In the genomic region with DNA sequence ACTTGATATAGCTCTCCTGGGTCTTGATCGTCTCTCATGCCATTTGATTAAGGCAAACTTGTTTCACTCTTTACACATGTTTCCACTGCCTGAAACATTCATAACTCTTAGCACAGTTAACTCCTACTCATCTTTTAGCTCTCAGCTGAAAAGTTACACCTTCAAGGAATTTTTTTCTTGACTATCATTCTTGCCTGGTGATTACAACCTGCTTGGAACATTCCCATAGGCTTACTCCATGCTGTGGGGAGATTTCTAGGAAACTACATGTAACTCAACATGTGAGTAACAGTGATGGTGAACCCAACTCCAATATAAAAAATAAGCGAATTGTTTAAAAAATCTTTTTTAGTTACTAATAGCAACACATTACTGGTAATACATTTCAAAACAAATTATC, we compare ENCODE assay signal across 27 cellular contexts.
"Had no signal": no experiment of that assay in that cellular context is flagged by ENCODE, and none has a peak within 500 bp of the region (broad histone marks: within the 10 kb centered on the region; RNA-seq: fewer than 3 reads in every experiment).

No MANE protein-coding gene starts in this region.

- H3K9me3 ChIP-seq: neutrophil, ovary, psoas muscle, right lobe of liver, sigmoid colon, stomach, thoracic aorta, thyroid gland, tibial nerve, upper lobe of left lung, vagina had no signal

- H3K4me1 ChIP-seq: parathyroid adenoma, psoas muscle, right lobe of liver, sigmoid colon, thyroid gland, tibial nerve, upper lobe of left lung, vagina had no signal

- FAIRE-seq: small intestine, urothelium cell line had no signal

- H3K27me3 ChIP-seq: neutrophil, ovary, right lobe of liver, sigmoid colon, stomach, thyroid gland, tibial nerve, upper lobe of left lung, vagina had no signal

- DNase-seq: nephron progenitor cell; nucleus accumbens; ovary; posterior cingulate gyrus; psoas muscle; right cardiac atrium; right lobe of liver; sigmoid colon; small intestine; stimulated activated CD4-positive, alpha-beta T cell treated with anti-CD3 and anti-CD28 coated beads, Interleukin-15, amount 100 ng/mL, for 24 hours; stimulated activated CD4-positive, alpha-beta T cell treated with anti-CD3 and anti-CD28 coated beads, Interleukin-2, amount 100 ng/mL, for 24 hours; stimulated activated CD4-positive, alpha-beta T cell treated with anti-CD3 and anti-CD28 coated beads, Interleukin-2, amount 100 ng/mL, for 48 hours; stimulated activated CD4-positive, alpha-beta T cell treated with anti-CD3 and anti-CD28 coated beads, Interleukin-4, amount 100 ng/mL, for 24 hours; stimulated activated naive B cell treated with anti-CD40 and anti-IgM and Interleukin-4, amounts not matched to agents 10 μg/mL and 1 μg/mL and 100 μg/mL, for 72 hours; stimulated activated naive CD4-positive, alpha-beta T cell treated with Interleukin-2 at 50 U/mL for 16 hours; stomach; thyroid gland; trophoblast cell; upper lobe of left lung had no signal

- ATAC-seq: natural killer cell treated with Interleukin-12 subunit alpha and Interleukin-12 subunit beta and Interleukin-15 and Interleukin-18, amount 100 ng/mL, for 72 hours; psoas muscle; right cardiac atrium; right lobe of liver; stimulated activated effector memory CD8-positive, alpha-beta T cell treated with anti-CD3 and anti-CD28 coated beads, Interleukin-12 subunit alpha, Interleukin-12 subunit beta, amount 100 ng/mL, for 72 hours; stimulated activated naive B cell treated with anti-CD40 and anti-IgM and Interleukin-4, amounts not matched to agents 10 μg/mL and 1 μg/mL and 100 μg/mL, for 72 hours had no signal

- H3K36me3 ChIP-seq: neutrophil, ovary, right lobe of liver, sigmoid colon, stomach, thoracic aorta, thyroid gland, tibial nerve, upper lobe of left lung, vagina had no signal

- H3K27ac ChIP-seq: neutrophil, ovary, parathyroid adenoma, psoas muscle, right lobe of liver, sigmoid colon, stomach, thoracic aorta, thyroid gland, tibial nerve, upper lobe of left lung, vagina had no signal

- H3K4me3 ChIP-seq: ovary, psoas muscle, right lobe of liver, sigmoid colon, stomach, thoracic aorta, thyroid gland, tibial nerve, upper lobe of left lung, vagina had no signal
